14 cellular contexts compared by ENCODE assay signal in genomic region chr16:2465653-2466415, GRCh38. TPM values are rescaled to one million over a fixed set of nuclear protein-coding genes. Genes with fewer than 3 reads are reported as not detected.
DNase-seq lines count a peak whose midpoint lies in the region; ATAC-seq and TF ChIP-seq lines count a peak whose summit lies in the region.
"Had no signal": no experiment of that assay in that cellular context is flagged by ENCODE, and none has a peak within 500 bp of the region (broad histone marks: within the 10 kb centered on the region; RNA-seq: fewer than 3 reads in every experiment).

No MANE protein-coding gene starts in this region.

- H3K4me1 ChIP-seq in DND-41 (ENCODE audit: insufficient read depth, low read length) (peaks cover 55% of the 10 kb centered on the region), hepatocyte (ENCODE audit: insufficient read depth) (peaks cover 35% of the 10 kb centered on the region)

- H3K27me3 ChIP-seq in DND-41 (ENCODE audit: insufficient read depth, low read length, poor library complexity), result peaks cover 27% of the 10 kb centered on the region
- peaks cover 24% of the 10 kb centered on the region for H3K27me3 ChIP-seq in H7 (ENCODE audit: control insufficient read depth, insufficient read depth, low read length)
- H3K27me3 ChIP-seq in hepatocyte, result peaks cover 8% of the 10 kb centered on the region

- H3K79me2 ChIP-seq in DND-41 (ENCODE audit: insufficient read depth, low read length) (peaks cover 14% of the 10 kb centered on the region), hepatocyte (no peaks in the 10 kb centered on the region)

- H4K20me1 ChIP-seq in DND-41 (ENCODE audit: insufficient read depth, low read length) (peaks cover 46% of the 10 kb centered on the region), hepatocyte (ENCODE audit: insufficient read depth, poor library complexity, severe bottlenecking) (no peaks in the 10 kb centered on the region)

- H3K36me3 Mint-ChIP-seq in activated T-helper 17 cell treated with anti-CD3 and anti-CD28 coated beads, Interleukin-2, amount 50 U/mL, for 72 hours (ENCODE audit: low read depth), result no peaks in the 10 kb centered on the region

- no peak overlapping the region for H3K4me3 ChIP-seq in DND-41 (ENCODE audit: low read depth in 1 of 2, low read length in 2 of 2)
- no peak overlapping the region for H3K4me3 ChIP-seq in H7 (ENCODE audit: insufficient read depth, low read depth, low read length)
- no peak overlapping the region for H3K4me3 ChIP-seq in hepatocyte

- no peak for DNase-seq in DND-41
- peak; percentile 78 for DNase-seq in H7
- DNase-seq in SK-N-DZ (ENCODE audit: low spot score), result peak; percentile 55
- no peak for DNase-seq in hepatocyte (ENCODE audit: low spot score)
- no peak for DNase-seq in DMS114 treated with DMSO at 0.1 percent for 48 hours (lab: John Stamatoyannopoulos, UW; ENCODE audit: unreplicated experiment)
- DNase-seq: activated CD4-positive, alpha-beta T cell treated with anti-CD3 and anti-CD28 coated beads, Interleukin-2, amount 10 ng/mL, durations not matched to agents 7 days and 5 days; activated naive CD4-positive, alpha-beta T cell treated with anti-CD3 and anti-CD28 coated beads, Interleukin-2, amount 50 U/mL, for 16 hours; effector CD4-positive, alpha-beta T cell; SHP77 treated with DMSO at 0.1 percent for 48 hours; stimulated activated CD4-positive, alpha-beta T cell treated with anti-CD3 and anti-CD28 coated beads, Interleukin-15, amount 100 ng/mL, for 24 hours; stimulated activated naive B cell treated with anti-CD40 and anti-IgM and Interleukin-4, amounts not matched to agents 10 μg/mL and 1 μg/mL and 100 μg/mL, for 72 hours had no signal

- H2AFZ ChIP-seq in DND-41 (ENCODE audit: low read depth, low read length) (no peak overlapping the region), hepatocyte (no peak overlapping the region)

- peaks cover 5% of the 10 kb centered on the region for H3K4me1 Mint-ChIP-seq in activated T-helper 17 cell treated with anti-CD3 and anti-CD28 coated beads, Interleukin-2, amount 50 U/mL, for 72 hours

- H3K4me3 Mint-ChIP-seq in activated T-helper 17 cell treated with anti-CD3 and anti-CD28 coated beads, Interleukin-2, amount 50 U/mL, for 72 hours, result no peak overlapping the region
- H3K4me3 Mint-ChIP-seq: activated CD4-positive, alpha-beta T cell treated with anti-CD3 and anti-CD28 coated beads, Interleukin-2, amount 10 ng/mL, durations not matched to agents 7 days and 5 days had no signal

- peaks cover 25% of the 10 kb centered on the region for H3K36me3 ChIP-seq in DND-41 (ENCODE audit: insufficient read depth, low read length)
- peaks cover 1% of the 10 kb centered on the region; the same call in 1 of the 2 replicates for H3K36me3 ChIP-seq in H7 (replicated peaks; ENCODE audit: control insufficient read depth, insufficient read depth, low read length)
- no peaks in the 10 kb centered on the region for H3K36me3 ChIP-seq in hepatocyte (replicated peaks; ENCODE audit: insufficient read depth, low read depth)

- no peak overlapping the region for H3K27ac Mint-ChIP-seq in activated T-helper 17 cell treated with anti-CD3 and anti-CD28 coated beads, Interleukin-2, amount 50 U/mL, for 72 hours
- H3K27ac Mint-ChIP-seq: activated CD4-positive, alpha-beta T cell treated with anti-CD3 and anti-CD28 coated beads, Interleukin-2, amount 10 ng/mL, durations not matched to agents 7 days and 5 days; stimulated activated naive B cell treated with anti-CD40 and anti-IgM and Interleukin-4, amounts not matched to agents 10 μg/mL and 1 μg/mL and 100 μg/mL, for 72 hours had no signal

- no peak; the same call in 2 of the 3 replicates for ATAC-seq in DND-41 (ENCODE audit: insufficient read depth, low read depth)
- ATAC-seq in HG03565 (IDR thresholded peaks at IDR 0.05; ENCODE audit: unreplicated experiment), result no peak
- ATAC-seq in HG03175 (IDR thresholded peaks at IDR 0.05; ENCODE audit: unreplicated experiment), result no peak
- no peak for ATAC-seq in activated T-helper 17 cell treated with anti-CD3 and anti-CD28 coated beads, Interleukin-2, amount 50 U/mL, for 72 hours (replicated peaks)
- ATAC-seq: stimulated activated naive B cell treated with anti-CD40 and anti-IgM and Interleukin-4, amounts not matched to agents 10 μg/mL and 1 μg/mL and 100 μg/mL, for 72 hours had no signal

- no peaks in the 10 kb centered on the region for H3K9me2 ChIP-seq in hepatocyte (replicated peaks; ENCODE audit: insufficient read depth)

- no peak overlapping the region for H3K27ac ChIP-seq in DND-41 (ENCODE audit: low read length)
- no peak overlapping the region for H3K27ac ChIP-seq in hepatocyte

- peaks cover 11% of the 10 kb centered on the region for H3K27me3 Mint-ChIP-seq in activated T-helper 17 cell treated with anti-CD3 and anti-CD28 coated beads, Interleukin-2, amount 50 U/mL, for 72 hours

- no peaks in the 10 kb centered on the region for H3K9me3 ChIP-seq in DND-41 (ENCODE audit: insufficient read depth, low read length, severe bottlenecking)
- H3K9me3 ChIP-seq in hepatocyte (ENCODE audit: low read depth), result no peaks in the 10 kb centered on the region

- no peak overlapping the region for H3K9ac ChIP-seq in DND-41 (ENCODE audit: low read depth, low read length)

- WGBS in hepatocyte (ENCODE audit: low lambda C conversion rate, missing lambda C conversion rate), result 90% methylated on average over 12 of the region's 12 CpGs

- H3K9me3 Mint-ChIP-seq in activated T-helper 17 cell treated with anti-CD3 and anti-CD28 coated beads, Interleukin-2, amount 50 U/mL, for 72 hours, result no peaks in the 10 kb centered on the region
- H3K9me3 Mint-ChIP-seq: activated CD4-positive, alpha-beta T cell treated with anti-CD3 and anti-CD28 coated beads, Interleukin-2, amount 10 ng/mL, durations not matched to agents 7 days and 5 days; stimulated activated naive B cell treated with anti-CD40 and anti-IgM and Interleukin-4, amounts not matched to agents 10 μg/mL and 1 μg/mL and 100 μg/mL, for 72 hours had no signal

- TF ChIP-seq CTCF in DND-41 (IDR thresholded peaks at IDR 0.05; ENCODE audit: borderline replicate concordance, extremely low read depth, low read length, poor library complexity, severe bottlenecking), result peak; percentile 48
- peak; percentile 13 for TF ChIP-seq CTCF in hepatocyte (IDR thresholded peaks at IDR 0.05; ENCODE audit: poor library complexity)

- H3K4me2 ChIP-seq in DND-41 (ENCODE audit: insufficient read depth, low read length) (no peak overlapping the region), hepatocyte (no peak overlapping the region)

RNA-seq across cellular contexts. Expression of gene NTN3, which starts 5.3 kb away (rescaled TPM):
- total RNA-seq in H7 (2014; rRNA removed; shearing (Covaris generic)), result 0.73 TPM in 1 of 2 replicates, not detected in the other
- 9.0 and 10.7 TPM in 2 replicates for polyA plus RNA-seq in SK-N-DZ (2014; cell fraction: cytosol; rRNA removed)
- 14.6 and 17.0 TPM in 2 replicates for polyA plus RNA-seq in SK-N-DZ (2014; cell fraction: nucleus; rRNA removed)
- 4.5 and 4.8 TPM in 2 replicates for total RNA-seq in hepatocyte
- 1.1 and 2.4 TPM in 2 replicates for polyA plus RNA-seq in hepatocyte
- total RNA-seq in activated T-helper 17 cell treated with anti-CD3 and anti-CD28 coated beads, Interleukin-2, amount 50 U/mL, for 72 hours, result under 1 TPM in 1 of 2 donors, not detected in 1; 0.21 TPM
- total RNA-seq: activated CD4-positive, alpha-beta T cell treated with anti-CD3 and anti-CD28 coated beads, Interleukin-2, amount 10 ng/mL, durations not matched to agents 7 days and 5 days had no signal

RNA-seq across cellular contexts. Expression of gene TEDC2, which starts 5.9 kb away (rescaled TPM):
- total RNA-seq in H7 (2014; rRNA removed; shearing (Covaris generic)), result 87.2 and 90.7 TPM in 2 replicates
- 86.3 and 92.3 TPM in 2 replicates for polyA plus RNA-seq in SK-N-DZ (2014; cell fraction: cytosol; rRNA removed)
- polyA plus RNA-seq in SK-N-DZ (2014; cell fraction: nucleus; rRNA removed), result 407 TPM in 2 replicates
- total RNA-seq in hepatocyte, result 6.2 and 7.6 TPM in 2 replicates
- 7.1 and 8.1 TPM in 2 replicates for polyA plus RNA-seq in hepatocyte
- 10 to 100 TPM; 14.8 to 19.7 TPM for total RNA-seq in activated T-helper 17 cell treated with anti-CD3 and anti-CD28 coated beads, Interleukin-2, amount 50 U/mL, for 72 hours

RNA-seq across cellular contexts. Expression of gene TBC1D24, which starts 9.1 kb away (rescaled TPM):
- total RNA-seq in H7 (2014; rRNA removed; shearing (Covaris generic)), result 12.3 and 13.5 TPM in 2 replicates
- polyA plus RNA-seq in SK-N-DZ (2014; cell fraction: cytosol; rRNA removed), result 13.5 and 17.0 TPM in 2 replicates
- polyA plus RNA-seq in SK-N-DZ (2014; cell fraction: nucleus; rRNA removed), result 19.9 and 29.5 TPM in 2 replicates
- 10.4 and 13.6 TPM in 2 replicates for total RNA-seq in hepatocyte
- 8.3 and 10.9 TPM in 2 replicates for polyA plus RNA-seq in hepatocyte
- 10 to 100 TPM; 10.8 to 16.1 TPM for total RNA-seq in activated T-helper 17 cell treated with anti-CD3 and anti-CD28 coated beads, Interleukin-2, amount 50 U/mL, for 72 hours

RNA-seq across cellular contexts. Expression of gene CCNF, which starts 36.6 kb away (rescaled TPM):
- total RNA-seq in H7 (2014; rRNA removed; shearing (Covaris generic)), result 81.5 and 82.6 TPM in 2 replicates
- 56.4 and 70.1 TPM in 2 replicates for polyA plus RNA-seq in SK-N-DZ (2014; cell fraction: cytosol; rRNA removed)
- polyA plus RNA-seq in SK-N-DZ (2014; cell fraction: nucleus; rRNA removed), result 58.5 and 63.8 TPM in 2 replicates
- 4.7 TPM in 2 replicates for total RNA-seq in hepatocyte
- polyA plus RNA-seq in hepatocyte, result 4.3 and 6.5 TPM in 2 replicates
- total RNA-seq in activated T-helper 17 cell treated with anti-CD3 and anti-CD28 coated beads, Interleukin-2, amount 50 U/mL, for 72 hours, result 10 to 100 TPM; 59.6 to 64.5 TPM

RNA-seq across cellular contexts. Expression of gene ATP6V0C, which starts 47.9 kb away (rescaled TPM):
- 40.5 and 56.4 TPM in 2 replicates for total RNA-seq in H7 (2014; rRNA removed; shearing (Covaris generic))
- polyA plus RNA-seq in SK-N-DZ (2014; cell fraction: cytosol; rRNA removed), result 46.7 and 54.3 TPM in 2 replicates
- polyA plus RNA-seq in SK-N-DZ (2014; cell fraction: nucleus; rRNA removed), result 26.1 and 32.0 TPM in 2 replicates
- 81.4 and 89.8 TPM in 2 replicates for total RNA-seq in hepatocyte
- polyA plus RNA-seq in hepatocyte, result 375 and 385 TPM in 2 replicates
- total RNA-seq in activated T-helper 17 cell treated with anti-CD3 and anti-CD28 coated beads, Interleukin-2, amount 50 U/mL, for 72 hours, result 100 to 1,000 TPM in 1 of 2 donors, 10 to 100 TPM in 1; 98.5 to 128 TPM

Comparison
In these comparisons a context has a peak if more than half of its experiments do, and no peak if none do; other contexts are left out.
1. DNase-seq: peak in H7 (single experiment) and SK-N-DZ (single experiment); none in DND-41 (single experiment), hepatocyte (single experiment) and DMS114 treated with DMSO at 0.1 percent for 48 hours (single experiment).